ENCODE assay signal across 10 cellular contexts in the genomic region with DNA sequence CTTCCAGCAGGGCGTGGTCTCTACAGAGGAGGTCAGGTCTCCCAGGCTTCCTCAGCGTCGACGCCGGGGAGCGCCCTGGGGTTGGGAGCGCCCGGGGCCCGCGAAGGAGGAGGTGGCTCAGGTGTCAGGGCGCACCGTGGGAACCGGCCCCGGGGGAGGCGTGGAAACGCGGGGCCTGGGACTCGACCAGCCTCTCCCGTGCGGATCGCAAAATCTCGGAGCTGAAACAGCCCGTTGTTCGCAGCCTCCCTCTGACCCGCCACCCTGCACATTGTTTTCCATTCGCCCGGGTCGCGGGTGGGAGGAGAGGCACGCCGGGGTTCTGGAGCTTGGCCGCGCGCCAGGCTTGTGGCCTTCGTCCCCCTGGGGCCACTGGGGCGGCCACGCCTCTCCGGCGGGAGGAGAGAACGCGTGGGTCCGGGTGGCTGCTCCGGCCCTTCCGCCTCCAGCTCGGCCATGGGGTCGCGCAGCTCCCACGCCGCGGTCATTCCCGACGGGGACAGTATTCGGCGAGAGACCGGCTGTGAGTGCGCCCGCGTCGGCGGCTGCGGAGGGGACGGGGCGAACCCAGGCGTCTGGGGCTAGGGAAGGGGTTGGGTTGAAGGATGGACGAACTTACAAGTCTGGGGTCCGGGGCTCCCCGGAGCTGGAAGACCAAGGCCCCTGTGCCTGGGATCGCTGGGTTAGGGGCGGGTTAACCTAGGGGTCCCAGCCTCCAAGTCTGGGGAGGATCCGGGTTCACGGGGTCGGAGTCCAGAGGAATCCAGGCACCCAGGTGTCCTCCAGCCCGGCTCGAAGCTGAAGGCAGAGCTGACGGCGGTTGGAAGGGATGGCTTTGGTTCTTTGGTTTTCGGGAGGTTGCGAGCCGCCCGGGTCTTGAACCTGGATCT. TPM values are rescaled to one million over a fixed set of nuclear protein-coding genes. Genes with fewer than 3 reads are reported as not detected.
A peak's percentile ranks its signal among the peaks of the same experiment; 100 is the strongest.
DNase-seq lines count a peak whose midpoint lies in the region; TF ChIP-seq lines count a peak whose summit lies in the region.
"Had no signal": no experiment of that assay in that cellular context is flagged by ENCODE, and none has a peak within 500 bp of the region (broad histone marks: within the 10 kb centered on the region; RNA-seq: fewer than 3 reads in every experiment).

CHP2 (plus strand) TSS at position 433 of the 890 bp plus-strand sequence; CDS start at position 457, 24 bp downstream.

- no CpG with 5 or more reads among the region's 80 CpGs for WGBS in H9 (ENCODE audit: extremely low coverage, insufficient read length, low lambda C conversion rate)

- no peaks in the 10 kb centered on the region for H3K4me1 ChIP-seq in H9 (ENCODE audit: insufficient read depth, low read length)

- H2BK20ac ChIP-seq in H9 (ENCODE audit: low read depth, low read length, poor library complexity, severe bottlenecking): no peak within 1 kb of the TSS

- peak within 1 kb of the TSS; percentile 1 for H3K4me2 ChIP-seq in H9 (ENCODE audit: insufficient read depth, insufficient read length, low read length)

- no peak within 1 kb of the TSS for H3K27ac Mint-ChIP-seq in H9

- no peaks in the 10 kb centered on the region for H3K79me1 ChIP-seq in H9 (ENCODE audit: insufficient read depth, low read depth, low read length, poor library complexity, severe bottlenecking)

- DNase-seq in H9 (peak; percentile 58), astrocyte of the cerebellum (ENCODE audit: low read depth) (no peak), iPS-NIHi11 (ENCODE audit: low spot score) (peak; percentile 71), SW480 (ENCODE audit: low spot score) (no peak), Ammon's horn (ENCODE audit: low spot score) (no peak), COLO829 (ENCODE audit: low spot score) (no peak), epidermal melanocyte (ENCODE audit: insufficient read length, low spot score) (no peak)
- DNase-seq: NCI-H2171 had no signal

- no peak within 1 kb of the TSS for H3K56ac ChIP-seq in H9 (ENCODE audit: insufficient read length, low read depth, low read length)

- no peaks in the 10 kb centered on the region for H3K9me3 ChIP-seq in H9 (ENCODE audit: control insufficient read depth, low read depth, low read length)

- no peak within 1 kb of the TSS for H3K9ac ChIP-seq in H9 (ENCODE audit: extremely low read depth, insufficient read length, low read length)

- H3K9me3 Mint-ChIP-seq in H9: peaks cover 8 to 13% of the 10 kb centered on the region in 2 experiments; a peak in 4 of 5 replicates

- H3K18ac ChIP-seq in H9 (ENCODE audit: insufficient read length, low read depth, low read length): no peak within 1 kb of the TSS

- H3K27ac ChIP-seq in H9 (ENCODE audit: insufficient read length, low read depth, low read length) (no peak within 1 kb of the TSS), skin epidermis (peak within 1 kb of the TSS in 16 of 21 experiments; percentile 10 to 81 (median 66))

- H3K23me2 ChIP-seq in H9 (ENCODE audit: insufficient read length, low read depth, low read length, poor library complexity, severe bottlenecking): peaks cover 9% of the 10 kb centered on the region

- H2AFZ ChIP-seq in H9 (ENCODE audit: low read length): no peak within 1 kb of the TSS

- no peak within 1 kb of the TSS for H2BK120ac ChIP-seq in H9 (ENCODE audit: low read depth, low read length, poor library complexity, severe bottlenecking)

- no peak within 1 kb of the TSS for H2AK5ac ChIP-seq in H9 (ENCODE audit: insufficient read length, low read length)

- TF ChIP-seq CTCF in H9 (conservative IDR thresholded peaks at IDR 0.05): no peak
- no peak for TF ChIP-seq CTCF in astrocyte of the cerebellum (IDR thresholded peaks at IDR 0.05; ENCODE audit: low read depth, low read length, missing control alignments)

- H3K4me3 Mint-ChIP-seq in H9: peak within 1 kb of the TSS; percentile 49 to 72

- no peaks in the 10 kb centered on the region for H3K79me2 ChIP-seq in H9 (ENCODE audit: insufficient read depth, low read length)

- no peak within 1 kb of the TSS for H2BK12ac ChIP-seq in H9 (ENCODE audit: insufficient read length, low read depth, low read length)

- H3K4me3 ChIP-seq in astrocyte of the cerebellum (ENCODE audit: low read depth, low read length) (peak within 1 kb of the TSS; percentile 10), skin epidermis (peak within 1 kb of the TSS; percentile 12 to 48 (median 34))

- no peak within 1 kb of the TSS for H2BK15ac ChIP-seq in H9 (ENCODE audit: low read depth, low read length)

- H4K5ac ChIP-seq in H9 (ENCODE audit: insufficient read length, low read depth, low read length): no peak within 1 kb of the TSS

- no peak within 1 kb of the TSS for H4K8ac ChIP-seq in H9 (replicated peaks; ENCODE audit: insufficient read length, low read depth, low read length)

- no peaks in the 10 kb centered on the region for H4K20me1 ChIP-seq in H9 (ENCODE audit: control insufficient read depth, insufficient read depth, insufficient read length)

- H2BK5ac ChIP-seq in H9 (ENCODE audit: insufficient read length, low read length): no peak within 1 kb of the TSS

- H3K27me3 ChIP-seq in H9 (ENCODE audit: insufficient read depth, low read length): peaks cover 5% of the 10 kb centered on the region; the same call in 1 of the 2 replicates

- in situ Hi-C loops in astrocyte of the cerebellum (cut with HindIII; ENCODE audit: low sequenced_read_pairs): no loop called here

- no peak within 1 kb of the TSS for H3T11ph ChIP-seq in H9 (ENCODE audit: low read length)

- peaks cover 49% of the 10 kb centered on the region for H3K27me3 Mint-ChIP-seq in H9 (ENCODE audit: low read depth)

- peak within 1 kb of the TSS; percentile 28; the same call in 1 of the 2 replicates for H3K14ac ChIP-seq in H9 (ENCODE audit: insufficient read depth, low read length)

- peaks cover 5 to 23% (median 10%) of the 10 kb centered on the region in 3 experiments; a peak in 6 of 7 replicates for H3K36me3 Mint-ChIP-seq in H9 (ENCODE audit: insufficient read depth in 1 of 3, low read depth in 3 of 3)

- no peak within 1 kb of the TSS for H3K23ac ChIP-seq in H9 (ENCODE audit: insufficient read length, low read depth, low read length)

- H3K4me1 Mint-ChIP-seq in H9: peaks cover 2 to 8% of the 10 kb centered on the region in 2 experiments; a peak in 1 of 4 replicates

- no peak within 1 kb of the TSS for H4K91ac ChIP-seq in H9 (ENCODE audit: insufficient read length, low read depth, low read length)

- no peak within 1 kb of the TSS for H3K4ac ChIP-seq in H9 (ENCODE audit: low read depth, low read length)

RNA-seq across cellular contexts. Expression of gene CHP2, which starts in this region (rescaled TPM):
- total RNA-seq in H9 (2021): 1.1 and 1.4 TPM in 2 replicates
- total RNA-seq: fibroblast of lung had no signal

Comparison
In these comparisons a context has a peak if more than half of its experiments do, and no peak if none do; other contexts are left out.
1. DNase-seq: peak in H9 (single experiment) and iPS-NIHi11 (single experiment); none in astrocyte of the cerebellum (single experiment), SW480 (single experiment), Ammon's horn (single experiment), COLO829 (single experiment) and epidermal melanocyte (single experiment).